8 cellular contexts compared by ENCODE assay signal in genomic region chr13:35978607-35979316, GRCh38.
DNase-seq lines count a peak whose midpoint lies in the region; ATAC-seq and TF ChIP-seq lines count a peak whose summit lies in the region.

No MANE protein-coding gene starts in this region.

- H3K4me3 Mint-ChIP-seq in endothelial cell (ENCODE audit: unreplicated experiment), result no peak overlapping the region

- DNase-seq in AG08395 (ENCODE audit: low spot score), result peak; percentile 61
- DNase-seq in GM06990 (ENCODE audit: extremely low read depth, insufficient read length), result no peak
- peak; percentile 59 for DNase-seq in Jurkat, Clone E6-1 (ENCODE audit: low read depth, low spot score)
- DNase-seq in RPMI8226, result peak; percentile 31
- DNase-seq in endothelial cell (ENCODE audit: low spot score), result peak; percentile 58
- peak; percentile 78 for DNase-seq in middle frontal gyrus (ENCODE audit: extremely low spot score, low spot score)

- no peaks in the 10 kb centered on the region for H3K27me3 ChIP-seq in GM06990 (replicated peaks; ENCODE audit: control insufficient read depth, insufficient read depth, low read length)

- no peaks in the 10 kb centered on the region for H3K36me3 ChIP-seq in GM06990 (ENCODE audit: control insufficient read depth, insufficient read depth, low read length)

- no peaks in the 10 kb centered on the region for H3K4me1 Mint-ChIP-seq in endothelial cell (ENCODE audit: unreplicated experiment)

- no peaks in the 10 kb centered on the region for H3K27me3 Mint-ChIP-seq in endothelial cell (ENCODE audit: unreplicated experiment)

- peak; percentile 66 for TF ChIP-seq CTCF in GM06990 (IDR thresholded peaks at IDR 0.05; ENCODE audit: insufficient read depth, low read length, poor library complexity, severe bottlenecking)
- TF ChIP-seq CTCF in endothelial cell (IDR thresholded peaks at IDR 0.05; ENCODE audit: unreplicated experiment), result peak; percentile 95

- H3K27ac Mint-ChIP-seq in endothelial cell (ENCODE audit: unreplicated experiment), result no peak overlapping the region

- H3K4me3 ChIP-seq in GM06990 (replicated peaks; ENCODE audit: low read depth, low read length), result no peak overlapping the region
- no peak overlapping the region for H3K4me3 ChIP-seq in Jurkat, Clone E6-1 (ENCODE audit: low read length)

- no peaks in the 10 kb centered on the region for H3K36me3 Mint-ChIP-seq in endothelial cell (ENCODE audit: low read depth, unreplicated experiment)

- no peaks in the 10 kb centered on the region for H3K9me3 Mint-ChIP-seq in endothelial cell (ENCODE audit: unreplicated experiment)

- no peak for ATAC-seq in HG03139 (IDR thresholded peaks at IDR 0.05; ENCODE audit: unreplicated experiment)
- ATAC-seq in HG03196 (IDR thresholded peaks at IDR 0.05; ENCODE audit: unreplicated experiment), result no peak
